ENCODE assay signal across 17 cellular contexts in the genomic region with DNA sequence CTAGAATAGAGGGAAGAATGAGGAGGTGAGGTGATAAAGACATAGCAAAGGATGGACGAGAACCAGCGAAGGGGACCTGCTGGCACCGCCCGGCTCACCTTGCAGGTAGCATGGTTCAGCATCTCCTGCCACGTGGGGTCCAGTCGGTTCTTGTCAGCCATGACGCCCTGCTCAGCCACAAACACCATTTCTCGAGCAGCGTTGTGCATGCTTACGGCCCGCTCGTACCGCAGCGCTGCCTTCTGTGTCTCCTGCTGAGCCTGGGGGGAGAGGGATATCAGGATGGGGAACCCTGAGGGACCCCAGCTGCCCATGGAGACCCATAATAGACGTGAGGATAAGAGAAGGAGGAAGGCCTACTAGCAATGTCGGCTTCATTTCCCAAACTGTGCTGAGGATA. TPM values are rescaled to one million over a fixed set of nuclear protein-coding genes. Genes with fewer than 3 reads are reported as not detected.
DNase-seq lines count a peak whose midpoint lies in the region; ATAC-seq and TF ChIP-seq lines count a peak whose summit lies in the region.
"Had no signal": no experiment of that assay in that cellular context is flagged by ENCODE, and none has a peak within 500 bp of the region (broad histone marks: within the 10 kb centered on the region; RNA-seq: fewer than 3 reads in every experiment).

No MANE protein-coding gene starts in this region.

- no peak for ATAC-seq in activated CD4-positive, CD25-positive, alpha-beta regulatory T cell treated with anti-CD3 and anti-CD28 coated beads, Interleukin-2, amount 50 U/mL, for 24 hours
- ATAC-seq: HepG2 had no signal

- H3K4me3 Mint-ChIP-seq in CD4-positive, alpha-beta memory T cell, result peak overlapping the region in 1 of 8 donors; percentile 35
- H3K4me3 Mint-ChIP-seq in endothelial cell (ENCODE audit: unreplicated experiment), result peak overlapping the region; percentile 83
- H3K4me3 Mint-ChIP-seq: HFFc6 had no signal

- DNase-seq in activated effector memory CD4-positive, alpha-beta T cell treated with anti-CD3 and anti-CD28 coated beads, Interleukin-2, amount 50 U/mL, for 16 hours, result peak; percentile 47
- DNase-seq in activated effector memory CD4-positive, alpha-beta T cell treated with Interleukin-2 at 50 U/mL for 16 hours, result no peak
- no peak for DNase-seq in CD4-positive, alpha-beta memory T cell
- no peak for DNase-seq in endothelial cell (ENCODE audit: low spot score)
- peak; percentile 35 for DNase-seq in ureter (ENCODE audit: low spot score)
- DNase-seq in NCI-H2227 (lab: John Stamatoyannopoulos, UW; ENCODE audit: unreplicated experiment), result no peak
- DNase-seq: Caco-2, HFFc6, KG1, NCI-H1105 treated with DMSO at 0.1 percent for 48 hours, NCI-H1694 treated with DMSO at 0.1 percent for 48 hours, NCI-H2107, NCI-H226, NCI-H524 treated with DMSO at 0.1 percent for 48 hours, SHP77 had no signal

- H3K4me3 ChIP-seq in CD4-positive, alpha-beta memory T cell (ENCODE audit: low read length in 2 of 2), result no peak overlapping the region

- TF ChIP-seq CTCF in endothelial cell (IDR thresholded peaks at IDR 0.05; ENCODE audit: unreplicated experiment), result no peak

- POLR2A ChIA-PET in CD4-positive, alpha-beta memory T cell (lab: Charles Lee; ENCODE audit: partially characterized antibody), result no interaction called here

- no peaks in the 10 kb centered on the region for H3K27me3 Mint-ChIP-seq in CD4-positive, alpha-beta memory T cell
- H3K27me3 Mint-ChIP-seq in endothelial cell (ENCODE audit: unreplicated experiment), result peaks cover 18% of the 10 kb centered on the region

- no peaks in the 10 kb centered on the region for H3K9me3 ChIP-seq in CD4-positive, alpha-beta memory T cell (ENCODE audit: control insufficient read depth in 1 of 2, low read length in 2 of 2)
- H3K9me3 ChIP-seq: Caco-2 had no signal

- H3K27ac ChIP-seq in CD4-positive, alpha-beta memory T cell (ENCODE audit: low read depth, low read length), result no peak overlapping the region

- H3K36me3 ChIP-seq in CD4-positive, alpha-beta memory T cell (ENCODE audit: insufficient read depth, low read length), result peaks cover 33% of the 10 kb centered on the region

- peak overlapping the region in 4 of 7 donors; percentile 6 to 82 (median 76) for H3K27ac Mint-ChIP-seq in CD4-positive, alpha-beta memory T cell
- H3K27ac Mint-ChIP-seq in endothelial cell (ENCODE audit: unreplicated experiment), result peak overlapping the region; percentile 38
- H3K27ac Mint-ChIP-seq: HFFc6 had no signal

- peaks cover 0 to 1% (median 0%) of the 10 kb centered on the region in 8 donors for H3K9me3 Mint-ChIP-seq in CD4-positive, alpha-beta memory T cell
- no peaks in the 10 kb centered on the region for H3K9me3 Mint-ChIP-seq in endothelial cell (ENCODE audit: unreplicated experiment)
- H3K9me3 Mint-ChIP-seq: HFFc6 had no signal

- intact Hi-C loops in CD4-positive, alpha-beta memory T cell (cut with micrococcal nuclease), result no loop called here

- H3K27me3 ChIP-seq in CD4-positive, alpha-beta memory T cell (ENCODE audit: insufficient read depth, low read length), result no peaks in the 10 kb centered on the region

- H3K36me3 Mint-ChIP-seq in CD4-positive, alpha-beta memory T cell, result peaks cover 41 to 66% of the 10 kb centered on the region in 2 donors
- peaks cover 64% of the 10 kb centered on the region for H3K36me3 Mint-ChIP-seq in endothelial cell (ENCODE audit: low read depth, unreplicated experiment)

- CTCF ChIA-PET in CD4-positive, alpha-beta memory T cell (lab: Charles Lee; ENCODE audit: partially characterized antibody), result no interaction called here

- H3K4me1 Mint-ChIP-seq in CD4-positive, alpha-beta memory T cell, result peaks cover 23 to 48% (median 33%) of the 10 kb centered on the region in 4 donors
- peaks cover 34% of the 10 kb centered on the region for H3K4me1 Mint-ChIP-seq in endothelial cell (ENCODE audit: unreplicated experiment)

- peaks cover 36% of the 10 kb centered on the region for H3K4me1 ChIP-seq in CD4-positive, alpha-beta memory T cell (ENCODE audit: insufficient read depth, low read length)
- H3K4me1 ChIP-seq: Caco-2 had no signal

RNA-seq across cellular contexts. Expression of gene SH3BP5L, which starts 11.4 kb away (rescaled TPM):
- 10 to 100 TPM; 40.9 to 43.4 TPM for total RNA-seq in CD4-positive, alpha-beta memory T cell
- 1 to 10 TPM in 1 of 2 donors, under 1 TPM in 1; 0.77 to 4.4 TPM for polyA plus RNA-seq in CD4-positive, alpha-beta memory T cell
- 30.7 TPM for total RNA-seq in endothelial cell (ENCODE audit: unreplicated experiment)
- 21.7 TPM for total RNA-seq in ureter

RNA-seq across cellular contexts. Expression of gene ZNF672, which starts 23.7 kb away (rescaled TPM):
- total RNA-seq in CD4-positive, alpha-beta memory T cell, result 10 to 100 TPM; 39.7 to 42.8 TPM
- 10 to 100 TPM; 12.4 to 29.2 TPM for polyA plus RNA-seq in CD4-positive, alpha-beta memory T cell
- total RNA-seq in endothelial cell (ENCODE audit: unreplicated experiment) (29.8 TPM), ureter (30.1 TPM)

RNA-seq across cellular contexts. Expression of gene ZNF692, which starts 44.5 kb away (rescaled TPM):
- total RNA-seq in CD4-positive, alpha-beta memory T cell, result 10 to 100 TPM; 70.8 to 74.8 TPM
- polyA plus RNA-seq in CD4-positive, alpha-beta memory T cell, result 10 to 100 TPM; 10.9 to 13.0 TPM
- 26.8 TPM for total RNA-seq in endothelial cell (ENCODE audit: unreplicated experiment)
- 71.0 TPM for total RNA-seq in ureter

RNA-seq across cellular contexts. Expression of gene LYPD8, which starts 58.8 kb away (rescaled TPM):
- not detected for total RNA-seq in CD4-positive, alpha-beta memory T cell
- polyA plus RNA-seq in CD4-positive, alpha-beta memory T cell, result not detected
- total RNA-seq in endothelial cell (ENCODE audit: unreplicated experiment) (not detected), ureter (not detected)
- total RNA-seq: Caco-2, HepG2 had no signal
- polyA plus RNA-seq: HepG2 had no signal

Comparison
In these comparisons a context has a peak if more than half of its experiments do, and no peak if none do; other contexts are left out.
1. DNase-seq: peak in activated effector memory CD4-positive, alpha-beta T cell treated with anti-CD3 and anti-CD28 coated beads, Interleukin-2, amount 50 U/mL, for 16 hours (single experiment) and ureter (single experiment); none in activated effector memory CD4-positive, alpha-beta T cell treated with Interleukin-2 at 50 U/mL for 16 hours (single experiment), CD4-positive, alpha-beta memory T cell (0 of 5), endothelial cell (single experiment) and NCI-H2227 (single experiment).